ENCODE assay signal across 8 cellular contexts in genomic region chr16:67661101-67661661, GRCh38. TPM values are rescaled to one million over a fixed set of nuclear protein-coding genes. Genes with fewer than 3 reads are reported as not detected.
DNase-seq lines count a peak whose midpoint lies in the region; ATAC-seq and TF ChIP-seq lines count a peak whose summit lies in the region.

No MANE protein-coding gene starts in this region.

- peak overlapping the region; percentile 98 for H3K27ac ChIP-seq in CD4-positive, CD25-positive, alpha-beta regulatory T cell (ENCODE audit: insufficient read depth, low read length, poor library complexity, severe bottlenecking)
- H3K27ac ChIP-seq in ovary: peak overlapping the region; percentile 31 to 88

- H3K4me1 Mint-ChIP-seq in CD4-positive, CD25-positive, alpha-beta regulatory T cell: peaks cover 0 to 45% (median 18%) of the 10 kb centered on the region in 4 donors
- H3K4me1 Mint-ChIP-seq in HFFc6 (ENCODE audit: low read depth): peaks cover 17% of the 10 kb centered on the region

- peak in 1 of 3 donors; percentile 40 for DNase-seq in CD4-positive, CD25-positive, alpha-beta regulatory T cell
- peak; percentile 53 for DNase-seq in HFFc6
- peak; percentile 35 to 39 for DNase-seq in activated CD4-positive, alpha-beta T cell treated with anti-CD3 and anti-CD28 coated beads, Interleukin-2, amount 50 U/mL, for 48 hours
- peak; percentile 31 for DNase-seq in fibroblast of the aortic adventitia (ENCODE audit: low read depth)
- peak in 1 of 5 donors; percentile 61 for DNase-seq in ovary
- no peak for DNase-seq in activated CD4-positive, CD25-positive, alpha-beta regulatory T cell treated with anti-CD3 and anti-CD28 coated beads, Interleukin-2, amount 50 U/mL, for 72 hours
- no peak for DNase-seq in 8988T
- DNase-seq in middle frontal gyrus (ENCODE audit: extremely low spot score, low spot score): no peak

- H3K27me3 ChIP-seq in CD4-positive, CD25-positive, alpha-beta regulatory T cell (ENCODE audit: control insufficient read depth, insufficient read depth, low read length): no peaks in the 10 kb centered on the region
- no peaks in the 10 kb centered on the region for H3K27me3 ChIP-seq in ovary

- H3K4me3 ChIP-seq in CD4-positive, CD25-positive, alpha-beta regulatory T cell (ENCODE audit: low read depth, low read length): peak overlapping the region; percentile 68
- H3K4me3 ChIP-seq in fibroblast of the aortic adventitia (ENCODE audit: low read depth, low read length): peak overlapping the region; percentile 56
- H3K4me3 ChIP-seq in ovary: peak overlapping the region; percentile 90

- H3K27ac Mint-ChIP-seq in CD4-positive, CD25-positive, alpha-beta regulatory T cell: peak overlapping the region; percentile 90 to 98 (median 93)
- peak overlapping the region; percentile 61; the same call in 1 of the 2 replicates for H3K27ac Mint-ChIP-seq in HFFc6

- H3K4me3 Mint-ChIP-seq in CD4-positive, CD25-positive, alpha-beta regulatory T cell: peak overlapping the region; percentile 89 to 100 (median 94)
- peak overlapping the region; percentile 85 for H3K4me3 Mint-ChIP-seq in HFFc6

- H3K27me3 Mint-ChIP-seq in CD4-positive, CD25-positive, alpha-beta regulatory T cell: peaks cover 4% of the 10 kb centered on the region
- 0 out of 2 replicates have a peak, but pooled peaks cover 2% of the 10 kb centered on the region for H3K27me3 Mint-ChIP-seq in HFFc6 (ENCODE audit: insufficient read depth)

- H3K36me3 Mint-ChIP-seq in CD4-positive, CD25-positive, alpha-beta regulatory T cell: no peaks in the 10 kb centered on the region
- H3K36me3 Mint-ChIP-seq in HFFc6 (ENCODE audit: low read depth): no peaks in the 10 kb centered on the region

- intact Hi-C loops in ovary (cut with DNase I): loop anchor here in 2 of 4 donors (5.0 to 10.0 kb wide), 3 partner anchors 136 to 434 kb away; partner anchors contain the start of genes CTRL (in 1 of the 2), PSMB10 (in 1 of the 2), RIPOR1 (in 1 of the 2) and TMEM208 (in 1 of the 2)

- peaks cover 37% of the 10 kb centered on the region for H3K4me1 ChIP-seq in CD4-positive, CD25-positive, alpha-beta regulatory T cell (ENCODE audit: control insufficient read depth, insufficient read depth, low read length, poor library complexity, severe bottlenecking)
- peaks cover 8% of the 10 kb centered on the region for H3K4me1 ChIP-seq in ovary (ENCODE audit: insufficient read depth)

- ATAC-seq in CD4-positive, CD25-positive, alpha-beta regulatory T cell (ENCODE audit: low read depth in 2 of 2): no peak

- H3K36me3 ChIP-seq in CD4-positive, CD25-positive, alpha-beta regulatory T cell (ENCODE audit: control insufficient read depth, insufficient read depth, low read length): peaks cover 5% of the 10 kb centered on the region
- no peaks in the 10 kb centered on the region for H3K36me3 ChIP-seq in ovary

- TF ChIP-seq EP300 in ovary (IDR thresholded peaks at IDR 0.05): no peak

- WGBS in ovary, 3 donors: 4 to 8% (median 6%) methylated on average over 23 to 38 of the region's 38 CpGs

- no peaks in the 10 kb centered on the region for H3K9me3 Mint-ChIP-seq in CD4-positive, CD25-positive, alpha-beta regulatory T cell
- no peaks in the 10 kb centered on the region for H3K9me3 Mint-ChIP-seq in HFFc6

- TF ChIP-seq POLR2A in ovary (IDR thresholded peaks at IDR 0.05): no peak

- H3K9me3 ChIP-seq in CD4-positive, CD25-positive, alpha-beta regulatory T cell (ENCODE audit: control insufficient read depth in 2 of 2, low read length in 2 of 2): no peaks in the 10 kb centered on the region
- no peaks in the 10 kb centered on the region for H3K9me3 ChIP-seq in ovary

- no peak for TF ChIP-seq CTCF in HFFc6 (IDR thresholded peaks at IDR 0.05)
- TF ChIP-seq CTCF in fibroblast of the aortic adventitia (IDR thresholded peaks at IDR 0.05; ENCODE audit: insufficient read depth, low read length): no peak
- TF ChIP-seq CTCF in ovary (IDR thresholded peaks at IDR 0.05): no peak

RNA-seq across cellular contexts. Expression of gene PARD6A, which starts 0.4 kb away (rescaled TPM):
- 6.2 TPM for total RNA-seq in CD4-positive, CD25-positive, alpha-beta regulatory T cell
- 10 to 100 TPM; 14.4 to 19.9 (median 18.2) TPM for polyA plus RNA-seq in CD4-positive, CD25-positive, alpha-beta regulatory T cell
- total RNA-seq in HFFc6 (2021; fragmentation: NEBNext Ultra II Directional; extraction: Animal tissue kit (Norgen Biotek cat#: 25700)): 1 to 10 TPM in 1 of 6 experiments, under 1 TPM in 5; 0.55 to 1.1 (median 0.86) TPM
- total RNA-seq in fibroblast of the aortic adventitia (ENCODE audit: low replicate concordance) (1.4 TPM in 1 of 2 replicates, not detected in the other), ovary (10 to 100 TPM in 1 of 7 donors, 1 to 10 TPM in 6; 2.7 to 12.9 (median 5.1) TPM)
- polyA plus RNA-seq in ovary: 1 to 10 TPM in 1 of 2 donors, under 1 TPM in 1; 0.53 to 3.0 TPM

RNA-seq across cellular contexts. Expression of gene ACD, which starts 1.1 kb away (rescaled TPM):
- 28.7 TPM for total RNA-seq in CD4-positive, CD25-positive, alpha-beta regulatory T cell
- polyA plus RNA-seq in CD4-positive, CD25-positive, alpha-beta regulatory T cell: 10 to 100 TPM; 29.5 to 36.7 (median 32.5) TPM
- total RNA-seq in HFFc6 (2021; fragmentation: NEBNext Ultra II Directional; extraction: Animal tissue kit (Norgen Biotek cat#: 25700)): 10 to 100 TPM; 18.0 to 25.8 (median 23.9) TPM
- total RNA-seq in fibroblast of the aortic adventitia (ENCODE audit: low replicate concordance) (8.8 and 23.1 TPM in 2 replicates), ovary (10 to 100 TPM; 22.5 to 40.8 (median 29.4) TPM)
- 10 to 100 TPM in 1 of 2 donors, 1 to 10 TPM in 1; 5.3 to 35.8 TPM for polyA plus RNA-seq in ovary

RNA-seq across cellular contexts. Expression of gene ENKD1, which starts 5.4 kb away (rescaled TPM):
- 2.4 TPM for total RNA-seq in CD4-positive, CD25-positive, alpha-beta regulatory T cell
- polyA plus RNA-seq in CD4-positive, CD25-positive, alpha-beta regulatory T cell: 1 to 10 TPM in 3 of 4 donors, under 1 TPM in 1; 0.65 to 2.9 (median 1.5) TPM
- total RNA-seq in HFFc6 (2021; fragmentation: NEBNext Ultra II Directional; extraction: Animal tissue kit (Norgen Biotek cat#: 25700)): 10 to 100 TPM in 1 of 6 experiments, 1 to 10 TPM in 5; 7.4 to 10.8 (median 8.9) TPM
- 14.1 and 19.2 TPM in 2 replicates for total RNA-seq in fibroblast of the aortic adventitia (ENCODE audit: low replicate concordance)
- total RNA-seq in ovary: 10 to 100 TPM; 17.3 to 45.6 (median 21.7) TPM
- polyA plus RNA-seq in ovary: 10 to 100 TPM in 1 of 2 donors, 1 to 10 TPM in 1; 8.0 to 29.8 TPM

RNA-seq across cellular contexts. Expression of gene C16orf86, which starts 5.4 kb away (rescaled TPM):
- 3.2 TPM for total RNA-seq in CD4-positive, CD25-positive, alpha-beta regulatory T cell
- 1 to 10 TPM; 3.9 to 6.8 (median 6.0) TPM for polyA plus RNA-seq in CD4-positive, CD25-positive, alpha-beta regulatory T cell
- total RNA-seq in HFFc6 (2021; fragmentation: NEBNext Ultra II Directional; extraction: Animal tissue kit (Norgen Biotek cat#: 25700)): 1 to 10 TPM; 1.0 to 1.9 (median 1.6) TPM
- total RNA-seq in fibroblast of the aortic adventitia (ENCODE audit: low replicate concordance): 3.3 and 14.8 TPM in 2 replicates
- 1 to 10 TPM; 2.2 to 8.2 (median 4.6) TPM for total RNA-seq in ovary
- 1 to 10 TPM in 1 of 2 donors, under 1 TPM in 1; 0.13 to 6.8 TPM for polyA plus RNA-seq in ovary

RNA-seq across cellular contexts. Expression of gene CARMIL2, which starts 16.2 kb away (rescaled TPM):
- total RNA-seq in CD4-positive, CD25-positive, alpha-beta regulatory T cell: 156 TPM
- polyA plus RNA-seq in CD4-positive, CD25-positive, alpha-beta regulatory T cell: 10 to 100 TPM in 3 of 4 donors, 1 to 10 TPM in 1; 9.2 to 20.7 (median 12.9) TPM
- total RNA-seq in HFFc6 (2021; fragmentation: NEBNext Ultra II Directional; extraction: Animal tissue kit (Norgen Biotek cat#: 25700)): 1 to 10 TPM; 1.6 to 2.7 (median 1.8) TPM
- 0.09 and 0.49 TPM in 2 replicates for total RNA-seq in fibroblast of the aortic adventitia (ENCODE audit: low replicate concordance)
- 1 to 10 TPM in 2 of 7 donors, under 1 TPM in 4, not detected in 1; 0.23 to 1.5 (median 0.61) TPM for total RNA-seq in ovary
- under 1 TPM; 0.10 to 0.51 TPM for polyA plus RNA-seq in ovary

Comparison
In these comparisons a context has a peak if more than half of its experiments do, and no peak if none do; other contexts are left out.
1. DNase-seq: peak in HFFc6 (single experiment), activated CD4-positive, alpha-beta T cell treated with anti-CD3 and anti-CD28 coated beads, Interleukin-2, amount 50 U/mL, for 48 hours (2 of 2) and fibroblast of the aortic adventitia (single experiment); none in activated CD4-positive, CD25-positive, alpha-beta regulatory T cell treated with anti-CD3 and anti-CD28 coated beads, Interleukin-2, amount 50 U/mL, for 72 hours (single experiment), 8988T (single experiment) and middle frontal gyrus (single experiment).
2. Peak in every context shown above with its lines, with median percentiles within 50 percentile points of each other: H3K4me3 ChIP-seq.